Comparison of ENCODE assay signal across 31 cellular contexts in genomic region chr15:43317566-43318184, GRCh38. TPM values are rescaled to one million over a fixed set of nuclear protein-coding genes. Genes with fewer than 3 reads are reported as not detected.
A peak's percentile ranks its signal among the peaks of the same experiment; 100 is the strongest.
DNase-seq lines count a peak whose midpoint lies in the region; ATAC-seq and TF ChIP-seq lines count a peak whose summit lies in the region.
"Had no signal": no experiment of that assay in that cellular context is flagged by ENCODE, and none has a peak within 500 bp of the region (broad histone marks: within the 10 kb centered on the region; RNA-seq: fewer than 3 reads in every experiment).

No MANE protein-coding gene starts in this region.

- no peaks in the 10 kb centered on the region for H3K36me3 ChIP-seq in prostate gland
- H3K36me3 ChIP-seq: BLaER1, breast epithelium, neutrophil, sigmoid colon, thyroid gland, vagina had no signal

- no peak overlapping the region for H3K27ac ChIP-seq in prostate gland
- H3K27ac ChIP-seq: BLaER1, breast epithelium, neutrophil, thyroid gland, vagina had no signal

- intact Hi-C loops in prostate gland (cut with DNase I): no loop called here

- ATAC-seq in HG03159 (IDR thresholded peaks at IDR 0.05; ENCODE audit: unreplicated experiment): no peak
- no peak for ATAC-seq in HG02623 (IDR thresholded peaks at IDR 0.05; ENCODE audit: unreplicated experiment)
- no peak for ATAC-seq in GM18517 (IDR thresholded peaks at IDR 0.05; ENCODE audit: unreplicated experiment)
- ATAC-seq: K562 had no signal

- no peak for TF ChIP-seq POLR2A in prostate gland (IDR thresholded peaks at IDR 0.05)

- DNase-seq in Caki2 (ENCODE audit: low read depth) (peak; percentile 76), NCI-H774 (lab: John Stamatoyannopoulos, UW) (peak; percentile 57), foreskin melanocyte (peak; percentile 24), prostate gland (ENCODE audit: low spot score) (peak; percentile 24)
- DNase-seq: activated CD4-positive, alpha-beta T cell treated with anti-CD3 and anti-CD28 coated beads for 48 hours; activated naive CD4-positive, alpha-beta T cell treated with anti-CD3 and anti-CD28 coated beads, Interleukin-2, amount 50 U/mL, for 16 hours; amniotic stem cell; DND-41; HFFc6; naive B cell; NCI-H1092 treated with DMSO at 0.1 percent for 48 hours; NCI-H2029; SIG-M5; sigmoid colon; stimulated activated CD4-positive, alpha-beta T cell treated with anti-CD3 and anti-CD28 coated beads, Interleukin-4, amount 100 ng/mL, for 1 hour; T1000 had no signal

- no peaks in the 10 kb centered on the region for H3K27me3 ChIP-seq in prostate gland (replicated peaks; ENCODE audit: insufficient read depth)
- H3K27me3 ChIP-seq: BLaER1, breast epithelium, sigmoid colon, thyroid gland, vagina had no signal

- 56% methylated on average over 8 of the region's 8 CpGs for WGBS in prostate gland

- in situ Hi-C loops in Caki2 (cut with HindIII; ENCODE audit: low pct_unique_long_range_greater_than_20kb, low sequenced_read_pairs): no loop called here

- no peak overlapping the region for H3K4me3 ChIP-seq in prostate gland
- H3K4me3 ChIP-seq: BLaER1, breast epithelium, K562, sigmoid colon, thyroid gland, vagina had no signal

- TF ChIP-seq CTCF in prostate gland (IDR thresholded peaks at IDR 0.05): no peak

- no peaks in the 10 kb centered on the region for H3K9me3 ChIP-seq in prostate gland
- H3K9me3 ChIP-seq: BLaER1, breast epithelium, neutrophil, sigmoid colon, thyroid gland, vagina had no signal

- H3K4me1 ChIP-seq in prostate gland (replicated peaks): no peaks in the 10 kb centered on the region
- H3K4me1 ChIP-seq: breast epithelium, sigmoid colon, vagina had no signal

RNA-seq across cellular contexts. Expression of gene LCMT2, which starts 12.7 kb away (rescaled TPM):
- 6.0 and 8.3 TPM in 2 replicates for total RNA-seq in Caki2 (2014; rRNA removed; shearing (Covaris generic); ENCODE audit: low replicate concordance)
- total RNA-seq in prostate gland: 1 to 10 TPM; 6.8 to 7.4 TPM

RNA-seq across cellular contexts. Expression of gene TGM7, which starts 15.6 kb away (rescaled TPM):
- not detected in 2 replicates for total RNA-seq in Caki2 (2014; rRNA removed; shearing (Covaris generic); ENCODE audit: low replicate concordance)
- total RNA-seq in prostate gland: 1 to 10 TPM in 1 of 2 donors, not detected in 1; 2.7 TPM
- total RNA-seq: activated T-helper 2 cell treated with anti-CD3 and anti-CD28 coated beads, Interferon-gamma antibody, Interleukin-2, Interleukin-4, amounts not matched to agents 10 μg/mL and 5 μg/mL and 100 μg/mL, durations not matched to agents 14 hours and 24 hours and 36 hours; breast epithelium; endothelial cell of umbilical vein; H1; HFFc6; HT1080; K562; lower leg skin; posterior vena cava; sigmoid colon; thyroid gland; vagina had no signal

RNA-seq across cellular contexts. Expression of gene TGM5, which starts 50.9 kb away (rescaled TPM):
- total RNA-seq in Caki2 (2014; rRNA removed; shearing (Covaris generic); ENCODE audit: low replicate concordance): not detected in 2 replicates
- total RNA-seq in prostate gland: 10 to 100 TPM in 1 of 2 donors, 1 to 10 TPM in 1; 1.6 to 11.3 TPM
- total RNA-seq: endothelial cell of umbilical vein, H1, HFFc6, thyroid gland had no signal

RNA-seq across cellular contexts. Expression of gene ZSCAN29, which starts 53.2 kb away (rescaled TPM):
- total RNA-seq in Caki2 (2014; rRNA removed; shearing (Covaris generic); ENCODE audit: low replicate concordance): 8.4 and 15.9 TPM in 2 replicates
- total RNA-seq in prostate gland: 10 to 100 TPM; 18.3 to 26.2 TPM

RNA-seq across cellular contexts. Expression of gene TUBGCP4, which starts 53.2 kb away (rescaled TPM):
- 9.1 and 17.3 TPM in 2 replicates for total RNA-seq in Caki2 (2014; rRNA removed; shearing (Covaris generic); ENCODE audit: low replicate concordance)
- 10 to 100 TPM; 13.5 to 13.8 TPM for total RNA-seq in prostate gland

Comparison
In these comparisons a context has a peak if more than half of its experiments do, and no peak if none do; other contexts are left out.
1. DNase-seq: peak in every context shown above with its lines; median percentile 76 in Caki2; 57 in NCI-H774; 24 in foreskin melanocyte; 24 in prostate gland.